ENCODE assay signal across 8 cellular contexts in the genomic region with DNA sequence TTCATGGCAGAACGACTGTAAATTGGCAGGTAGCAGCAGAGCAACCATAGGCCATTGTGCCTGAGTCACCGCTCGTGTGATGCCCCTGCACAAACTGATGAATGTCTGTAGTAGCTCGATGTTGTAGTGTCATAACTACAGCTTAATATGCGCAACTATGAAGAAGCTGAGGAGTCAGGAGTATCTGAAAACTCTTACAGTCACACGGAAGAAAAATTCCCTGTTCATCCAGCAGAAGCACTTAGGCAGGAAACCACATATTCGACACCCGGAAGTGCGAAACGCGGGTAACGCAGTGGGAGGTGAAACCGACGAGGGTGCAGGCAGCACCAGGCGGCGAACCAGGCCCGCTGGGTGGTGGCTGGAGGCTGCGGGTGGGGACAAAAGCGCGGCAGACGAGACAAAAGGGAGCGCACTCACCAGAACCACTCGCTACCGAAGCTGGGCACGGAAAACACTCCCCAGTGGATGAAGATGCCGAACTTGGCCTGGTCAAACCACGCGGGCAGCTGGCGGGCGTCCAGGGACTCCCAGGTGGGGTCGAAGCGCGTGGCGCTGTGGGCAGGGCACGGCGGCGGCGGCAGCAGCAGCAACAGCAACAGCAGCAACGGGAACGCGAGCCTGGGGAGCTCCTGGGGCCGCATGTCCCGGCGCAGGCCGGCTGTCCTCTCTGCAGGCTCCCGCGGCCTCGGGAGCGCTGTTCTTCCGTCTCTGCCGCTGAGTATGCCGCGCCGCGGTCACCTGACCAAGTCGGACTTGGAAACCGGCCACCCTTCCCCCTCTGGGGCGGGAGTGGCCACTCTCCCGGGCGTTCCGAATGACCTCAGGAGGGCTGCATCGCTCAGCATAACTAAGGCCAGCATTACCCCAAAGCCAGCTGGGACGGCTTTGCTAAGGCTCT. TPM values are rescaled to one million over a fixed set of nuclear protein-coding genes. Genes with fewer than 3 reads are reported as not detected.
DNase-seq lines count a peak whose midpoint lies in the region; ATAC-seq and TF ChIP-seq lines count a peak whose summit lies in the region.

A gene with protein sequence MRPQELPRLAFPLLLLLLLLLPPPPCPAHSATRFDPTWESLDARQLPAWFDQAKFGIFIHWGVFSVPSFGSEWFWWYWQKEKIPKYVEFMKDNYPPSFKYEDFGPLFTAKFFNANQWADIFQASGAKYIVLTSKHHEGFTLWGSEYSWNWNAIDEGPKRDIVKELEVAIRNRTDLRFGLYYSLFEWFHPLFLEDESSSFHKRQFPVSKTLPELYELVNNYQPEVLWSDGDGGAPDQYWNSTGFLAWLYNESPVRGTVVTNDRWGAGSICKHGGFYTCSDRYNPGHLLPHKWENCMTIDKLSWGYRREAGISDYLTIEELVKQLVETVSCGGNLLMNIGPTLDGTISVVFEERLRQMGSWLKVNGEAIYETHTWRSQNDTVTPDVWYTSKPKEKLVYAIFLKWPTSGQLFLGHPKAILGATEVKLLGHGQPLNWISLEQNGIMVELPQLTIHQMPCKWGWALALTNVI (minus strand): TSS at position 730 of the 901 bp plus-strand sequence. CDS start 86 bp downstream, at position 644.

- H3K4me1 ChIP-seq in ascending aorta (peaks cover 5 to 13% of the 10 kb centered on the region in 2 donors), right cardiac atrium (ENCODE audit: control insufficient read depth, insufficient read depth, low read length) (peaks cover 5% of the 10 kb centered on the region), psoas muscle (peaks cover 16% of the 10 kb centered on the region)

- H3K9me3 ChIP-seq in ascending aorta: no peaks in the 10 kb centered on the region
- H3K9me3 ChIP-seq in right cardiac atrium (ENCODE audit: control insufficient read depth, low read length): no peaks in the 10 kb centered on the region
- no peaks in the 10 kb centered on the region for H3K9me3 ChIP-seq in psoas muscle

- TF ChIP-seq EP300 in Ishikawa (IDR thresholded peaks at IDR 0.05; ENCODE audit: borderline replicate concordance): no peak

- ATAC-seq in GM21528 (IDR thresholded peaks at IDR 0.05; ENCODE audit: low FRiP score, unreplicated experiment) (peak; percentile 64), right cardiac atrium (peak; percentile 94 to 96), psoas muscle (peak; percentile 93 to 95 (median 94))

- no peak for TF ChIP-seq RAD21 in Ishikawa (IDR thresholded peaks at IDR 0.05; ENCODE audit: low read depth)

- WGBS in right cardiac atrium: 2% methylated on average over 63 of the region's 63 CpGs
- WGBS in psoas muscle, 3 donors: 2% methylated on average over 44 to 63 of the region's 63 CpGs

- H3K36me3 ChIP-seq in ascending aorta (peaks cover 6 to 10% of the 10 kb centered on the region in 2 donors), psoas muscle (ENCODE audit: insufficient read depth in 1 of 2, low read depth in 1 of 2) (peaks cover 0 to 13% of the 10 kb centered on the region in 2 donors)

- intact Hi-C loops in ascending aorta (cut with DNase I) (loop anchor here (1.0 kb wide), 1 partner anchor 61 kb away; a partner anchor contains a TSS), right cardiac atrium (cut with DNase I) (no loop called here), psoas muscle (cut with DNase I) (loop anchor here in 1 of 2 donors (5.0 kb wide), 1 partner anchor 59 kb away; a partner anchor contains a TSS)

- H3K27me3 ChIP-seq in ascending aorta (no peaks in the 10 kb centered on the region), right cardiac atrium (ENCODE audit: control insufficient read depth, insufficient read depth) (no peaks in the 10 kb centered on the region), psoas muscle (ENCODE audit: insufficient read depth in 3 of 3, low read length in 2 of 3) (no peaks in the 10 kb centered on the region)

- DNase-seq in DMS53 (lab: John Stamatoyannopoulos, UW) (peak; percentile 90), T-helper 22 cell (ENCODE audit: low read depth) (peak; percentile 50), ascending aorta (ENCODE audit: low spot score in 2 of 2) (peak; percentile 76 to 96), right cardiac atrium (peak; percentile 95 to 98 (median 97)), psoas muscle (peak; percentile 92 to 94), ureter (ENCODE audit: low spot score) (peak; percentile 94)

- H3K4me3 ChIP-seq in ascending aorta (peak within 1 kb of the TSS; percentile 78 to 85), right cardiac atrium (ENCODE audit: low read length) (peak within 1 kb of the TSS; percentile 49), psoas muscle (peak within 1 kb of the TSS; percentile 85)

- TF ChIP-seq CTCF in ascending aorta (IDR thresholded peaks at IDR 0.05) (no peak), psoas muscle (IDR thresholded peaks at IDR 0.05) (no peak)

- H3K27ac ChIP-seq in ascending aorta (peak within 1 kb of the TSS; percentile 83 to 90), right cardiac atrium (ENCODE audit: low read length) (peak within 1 kb of the TSS; percentile 83), psoas muscle (peak within 1 kb of the TSS; percentile 84)

TF ChIP-seq in Ishikawa, 13 proteins besides CTCF, POLR2A, EP300 and RAD21:
- 0 out of 2 replicates have a peak, but pooled peaks have one; percentile 11 for TF ChIP-seq CREB1 (IDR thresholded peaks at IDR 0.05; ENCODE audit: low read depth)
- TF ChIP-seq TEAD4 (IDR thresholded peaks at IDR 0.05): 0 out of 2 replicates have a peak, but pooled peaks have one; percentile 4
- TF ChIP-seq CEBPB (IDR thresholded peaks at IDR 0.05): no peak
- TF ChIP-seq, protein P1, sequence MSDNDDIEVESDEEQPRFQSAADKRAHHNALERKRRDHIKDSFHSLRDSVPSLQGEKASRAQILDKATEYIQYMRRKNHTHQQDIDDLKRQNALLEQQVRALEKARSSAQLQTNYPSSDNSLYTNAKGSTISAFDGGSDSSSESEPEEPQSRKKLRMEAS (IDR thresholded peaks at IDR 0.05): peak; percentile 93
- no peak for TF ChIP-seq FOXM1 (IDR thresholded peaks at IDR 0.05; ENCODE audit: borderline replicate concordance, low read depth)
- TF ChIP-seq ZBTB7A (IDR thresholded peaks at IDR 0.05; ENCODE audit: low read depth): no peak
- peak; percentile 66; the same call in 1 of the 2 replicates for TF ChIP-seq TCF12 (IDR thresholded peaks at IDR 0.05; ENCODE audit: low read depth)
- TF ChIP-seq, protein P2, sequence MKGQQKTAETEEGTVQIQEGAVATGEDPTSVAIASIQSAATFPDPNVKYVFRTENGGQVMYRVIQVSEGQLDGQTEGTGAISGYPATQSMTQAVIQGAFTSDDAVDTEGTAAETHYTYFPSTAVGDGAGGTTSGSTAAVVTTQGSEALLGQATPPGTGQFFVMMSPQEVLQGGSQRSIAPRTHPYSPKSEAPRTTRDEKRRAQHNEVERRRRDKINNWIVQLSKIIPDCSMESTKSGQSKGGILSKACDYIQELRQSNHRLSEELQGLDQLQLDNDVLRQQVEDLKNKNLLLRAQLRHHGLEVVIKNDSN (IDR thresholded peaks at IDR 0.05): peak; percentile 94
- TF ChIP-seq, protein P3, sequence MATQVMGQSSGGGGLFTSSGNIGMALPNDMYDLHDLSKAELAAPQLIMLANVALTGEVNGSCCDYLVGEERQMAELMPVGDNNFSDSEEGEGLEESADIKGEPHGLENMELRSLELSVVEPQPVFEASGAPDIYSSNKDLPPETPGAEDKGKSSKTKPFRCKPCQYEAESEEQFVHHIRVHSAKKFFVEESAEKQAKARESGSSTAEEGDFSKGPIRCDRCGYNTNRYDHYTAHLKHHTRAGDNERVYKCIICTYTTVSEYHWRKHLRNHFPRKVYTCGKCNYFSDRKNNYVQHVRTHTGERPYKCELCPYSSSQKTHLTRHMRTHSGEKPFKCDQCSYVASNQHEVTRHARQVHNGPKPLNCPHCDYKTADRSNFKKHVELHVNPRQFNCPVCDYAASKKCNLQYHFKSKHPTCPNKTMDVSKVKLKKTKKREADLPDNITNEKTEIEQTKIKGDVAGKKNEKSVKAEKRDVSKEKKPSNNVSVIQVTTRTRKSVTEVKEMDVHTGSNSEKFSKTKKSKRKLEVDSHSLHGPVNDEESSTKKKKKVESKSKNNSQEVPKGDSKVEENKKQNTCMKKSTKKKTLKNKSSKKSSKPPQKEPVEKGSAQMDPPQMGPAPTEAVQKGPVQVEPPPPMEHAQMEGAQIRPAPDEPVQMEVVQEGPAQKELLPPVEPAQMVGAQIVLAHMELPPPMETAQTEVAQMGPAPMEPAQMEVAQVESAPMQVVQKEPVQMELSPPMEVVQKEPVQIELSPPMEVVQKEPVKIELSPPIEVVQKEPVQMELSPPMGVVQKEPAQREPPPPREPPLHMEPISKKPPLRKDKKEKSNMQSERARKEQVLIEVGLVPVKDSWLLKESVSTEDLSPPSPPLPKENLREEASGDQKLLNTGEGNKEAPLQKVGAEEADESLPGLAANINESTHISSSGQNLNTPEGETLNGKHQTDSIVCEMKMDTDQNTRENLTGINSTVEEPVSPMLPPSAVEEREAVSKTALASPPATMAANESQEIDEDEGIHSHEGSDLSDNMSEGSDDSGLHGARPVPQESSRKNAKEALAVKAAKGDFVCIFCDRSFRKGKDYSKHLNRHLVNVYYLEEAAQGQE (IDR thresholded peaks at IDR 0.05; ENCODE audit: low read depth): no peak
- TF ChIP-seq EGR1 (IDR thresholded peaks at IDR 0.05): no peak
- peak; percentile 87 for TF ChIP-seq NFIC (IDR thresholded peaks at IDR 0.05)
- TF ChIP-seq TAF1 (IDR thresholded peaks at IDR 0.05; ENCODE audit: low read depth): peak; percentile 46
- TF ChIP-seq YY1 (IDR thresholded peaks at IDR 0.05; ENCODE audit: low read depth): 0 out of 2 replicates have a peak, but pooled peaks have one; percentile 17

RNA-seq across cellular contexts. Expression of the gene that starts here (rescaled TPM):
- 9.7 TPM for total RNA-seq in ascending aorta
- 10 to 100 TPM; 32.2 to 44.0 (median 38.7) TPM for total RNA-seq in right cardiac atrium
- 25.1 TPM for polyA plus RNA-seq in right cardiac atrium
- 10 to 100 TPM in 3 of 4 donors, 1 to 10 TPM in 1; 8.7 to 13.5 (median 11.2) TPM for total RNA-seq in psoas muscle
- polyA plus RNA-seq in psoas muscle: 10 to 100 TPM in 2 of 3 donors, 1 to 10 TPM in 1; 9.0 to 32.3 (median 11.4) TPM
- 60.7 TPM for total RNA-seq in ureter

Comparison
In these comparisons a context has a peak if more than half of its experiments do, and no peak if none do; other contexts are left out.
1. Peak in every context shown above with its lines: DNase-seq, ATAC-seq, H3K4me3 ChIP-seq and H3K27ac ChIP-seq.